In the genomic region with DNA sequence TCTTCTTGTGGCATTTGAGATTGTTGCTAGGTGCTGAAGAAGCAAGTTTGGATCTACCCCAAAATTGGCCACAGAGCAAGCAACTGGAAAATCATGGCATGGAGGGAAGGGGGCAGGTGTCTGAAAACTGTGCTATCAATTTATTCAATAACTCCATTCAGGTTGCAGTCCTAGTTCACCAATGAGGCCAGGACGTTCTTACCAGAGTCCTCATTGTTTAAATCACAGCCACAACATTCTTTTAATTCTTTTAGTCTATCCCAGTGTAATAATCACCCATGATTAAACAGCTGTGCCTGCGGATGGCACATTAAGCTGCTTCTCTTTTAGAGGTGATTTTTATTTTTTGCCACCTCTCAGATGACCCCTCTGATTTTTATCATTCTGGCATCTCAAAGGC, we compare ENCODE assay signal across 13 cellular contexts.
DNase-seq lines count a peak whose midpoint lies in the region; ATAC-seq and TF ChIP-seq lines count a peak whose summit lies in the region.
"Had no signal": no experiment of that assay in that cellular context is flagged by ENCODE, and none has a peak within 500 bp of the region (broad histone marks: within the 10 kb centered on the region; RNA-seq: fewer than 3 reads in every experiment).

No MANE protein-coding gene starts in this region.

- H3K36me3 ChIP-seq in left lung (no peaks in the 10 kb centered on the region), upper lobe of left lung (no peaks in the 10 kb centered on the region), neuronal stem cell (replicated peaks in 1 of 2; ENCODE audit: control insufficient read depth in 2 of 2, insufficient read depth in 2 of 2, low read length in 2 of 2) (no peaks in the 10 kb centered on the region)
- H3K36me3 ChIP-seq: pancreas had no signal

- no peak overlapping the region for H3K23ac ChIP-seq in neuronal stem cell (ENCODE audit: low read depth, low read length, poor library complexity)

- peak overlapping the region; percentile 97 for H3K27ac Mint-ChIP-seq in activated naive CD4-positive, alpha-beta T cell treated with anti-CD3 and anti-CD28 coated beads, Interleukin-2, amount 50 U/mL, for 24 hours
- H3K27ac Mint-ChIP-seq in activated CD8-positive, alpha-beta T cell treated with anti-CD3 and anti-CD28 coated beads, Interleukin-2, amount 10 ng/mL, durations not matched to agents 7 days and 5 days = peak overlapping the region; percentile 95

- CTCF ChIA-PET in activated CD8-positive, alpha-beta T cell treated with anti-CD3 and anti-CD28 coated beads, Interleukin-2, amount 10 ng/mL, durations not matched to agents 7 days and 5 days (lab: Charles Lee) = interaction anchor here (0.7 to 9.7 kb wide), 17 partner anchors 10 to 136 kb away, joined by 3 to 79 read pairs (median 5); no protein-coding TSS in a partner anchor

- H3K27me3 Mint-ChIP-seq in activated naive CD4-positive, alpha-beta T cell treated with anti-CD3 and anti-CD28 coated beads, Interleukin-2, amount 50 U/mL, for 24 hours = no peaks in the 10 kb centered on the region
- no peaks in the 10 kb centered on the region for H3K27me3 Mint-ChIP-seq in activated CD8-positive, alpha-beta T cell treated with anti-CD3 and anti-CD28 coated beads, Interleukin-2, amount 10 ng/mL, durations not matched to agents 7 days and 5 days (ENCODE audit: low read depth)

- TF ChIP-seq CTCF in left lung (IDR thresholded peaks at IDR 0.05) (no peak), upper lobe of left lung (IDR thresholded peaks at IDR 0.05) (no peak)

- H3K4me1 ChIP-seq in left lung (peaks cover 41 to 80% of the 10 kb centered on the region in 2 donors), upper lobe of left lung (peaks cover 55 to 68% (median 65%) of the 10 kb centered on the region in 4 donors), neuronal stem cell (ENCODE audit: control insufficient read depth in 2 of 2, insufficient read depth in 1 of 2, low read depth in 1 of 2, low read length in 2 of 2) (peaks cover 0 to 2% of the 10 kb centered on the region in 2 donors)

- H3K36me3 Mint-ChIP-seq in activated naive CD4-positive, alpha-beta T cell treated with anti-CD3 and anti-CD28 coated beads, Interleukin-2, amount 50 U/mL, for 24 hours = peaks cover 9% of the 10 kb centered on the region
- H3K36me3 Mint-ChIP-seq in activated CD8-positive, alpha-beta T cell treated with anti-CD3 and anti-CD28 coated beads, Interleukin-2, amount 10 ng/mL, durations not matched to agents 7 days and 5 days (ENCODE audit: low read depth) = peaks cover 61% of the 10 kb centered on the region

- no peak overlapping the region for H3K4ac ChIP-seq in neuronal stem cell (ENCODE audit: low read length)

- TF ChIP-seq POLR2A in upper lobe of left lung (IDR thresholded peaks at IDR 0.05) = no peak

- H2BK5ac ChIP-seq in neuronal stem cell (ENCODE audit: low read length) = no peak overlapping the region

- no peak for ATAC-seq in activated CD8-positive, alpha-beta T cell treated with anti-CD3 and anti-CD28 coated beads, Interleukin-2, amount 10 ng/mL, durations not matched to agents 7 days and 5 days
- ATAC-seq in left lung (no peak), upper lobe of left lung (ENCODE audit: low FRiP score in 2 of 2) (no peak)
- ATAC-seq: K562, left ventricle myocardium superior had no signal

- 58 to 63% methylated on average over 2 of the region's 2 CpGs for WGBS in upper lobe of left lung, 2 donors
- WGBS in neuronal stem cell (ENCODE audit: extremely low coverage in 2 of 2, insufficient read length in 2 of 2, insufficient replicate concordance in 1 of 2), 2 donors = no CpG with 5 or more reads among the region's 2 CpGs

- no peak overlapping the region for H3K9ac ChIP-seq in neuronal stem cell (ENCODE audit: low read depth, low read length, poor library complexity)

- no peak overlapping the region for H3K14ac ChIP-seq in neuronal stem cell (ENCODE audit: low read length)

- H2BK120ac ChIP-seq in neuronal stem cell (ENCODE audit: low read depth, low read length) = no peak overlapping the region

- H3K4me3 ChIP-seq in left lung (no peak overlapping the region), upper lobe of left lung (no peak overlapping the region), neuronal stem cell (ENCODE audit: low read length in 2 of 2) (no peak overlapping the region)
- H3K4me3 ChIP-seq: K562, pancreas had no signal

- H4K91ac ChIP-seq in neuronal stem cell (ENCODE audit: low read depth, low read length, poor library complexity) = no peak overlapping the region

- H3K9me3 ChIP-seq in left lung (no peaks in the 10 kb centered on the region), upper lobe of left lung (no peaks in the 10 kb centered on the region), neuronal stem cell (replicated peaks in 1 of 2; ENCODE audit: control insufficient read depth in 2 of 2, insufficient read depth in 1 of 2, low read depth in 1 of 2, low read length in 2 of 2) (no peaks in the 10 kb centered on the region)
- H3K9me3 ChIP-seq: pancreas had no signal

- no peak for TF ChIP-seq EP300 in upper lobe of left lung (IDR thresholded peaks at IDR 0.05)

- no peak overlapping the region for H4K8ac ChIP-seq in neuronal stem cell (ENCODE audit: low read depth, low read length)

- peaks cover 96% of the 10 kb centered on the region for H3K4me1 Mint-ChIP-seq in activated naive CD4-positive, alpha-beta T cell treated with anti-CD3 and anti-CD28 coated beads, Interleukin-2, amount 50 U/mL, for 24 hours
- peaks cover 90% of the 10 kb centered on the region for H3K4me1 Mint-ChIP-seq in activated CD8-positive, alpha-beta T cell treated with anti-CD3 and anti-CD28 coated beads, Interleukin-2, amount 10 ng/mL, durations not matched to agents 7 days and 5 days (ENCODE audit: low read depth)

- no peaks in the 10 kb centered on the region for H3K9me3 Mint-ChIP-seq in activated naive CD4-positive, alpha-beta T cell treated with anti-CD3 and anti-CD28 coated beads, Interleukin-2, amount 50 U/mL, for 24 hours
- no peaks in the 10 kb centered on the region for H3K9me3 Mint-ChIP-seq in activated CD8-positive, alpha-beta T cell treated with anti-CD3 and anti-CD28 coated beads, Interleukin-2, amount 10 ng/mL, durations not matched to agents 7 days and 5 days (ENCODE audit: insufficient read depth)

- no peak overlapping the region for H2BK15ac ChIP-seq in neuronal stem cell (ENCODE audit: low read length)

- H2AFZ ChIP-seq in neuronal stem cell (ENCODE audit: low read length) = no peak overlapping the region

- no peak overlapping the region for H2BK12ac ChIP-seq in neuronal stem cell (ENCODE audit: low read length)

- intact Hi-C loops in left lung (cut with DNase I) = no loop called here

- H3K4me2 ChIP-seq in neuronal stem cell (ENCODE audit: insufficient read depth, low read length, poor library complexity, severe bottlenecking) = no peak overlapping the region

- no peak overlapping the region for H3K18ac ChIP-seq in neuronal stem cell (ENCODE audit: low read length)

- POLR2A ChIA-PET in activated CD8-positive, alpha-beta T cell treated with anti-CD3 and anti-CD28 coated beads, Interleukin-2, amount 10 ng/mL, durations not matched to agents 7 days and 5 days (lab: Charles Lee) = interaction anchor here (1.1 to 7.1 kb wide), 4 partner anchors 10 to 102 kb away, joined by 4 to 66 read pairs (median 7); a partner anchor contains a TSS

- no peak for DNase-seq in activated naive CD4-positive, alpha-beta T cell treated with anti-CD3 and anti-CD28 coated beads, Interleukin-2, amount 50 U/mL, for 16 hours
- DNase-seq in activated CD8-positive, alpha-beta T cell treated with anti-CD3 and anti-CD28 coated beads, Interleukin-2, amount 10 ng/mL, durations not matched to agents 7 days and 5 days = no peak
- DNase-seq in left lung = no peak
- DNase-seq in upper lobe of left lung = no peak
- DNase-seq in COLO829 (ENCODE audit: low spot score) = no peak
- no peak for DNase-seq in SK-N-DZ (ENCODE audit: low spot score)
- no peak for DNase-seq in neuronal stem cell (ENCODE audit: low spot score)
- DNase-seq: left ventricle myocardium superior; NK-92 treated with Interleukin-12 subunit alpha and Interleukin-12 subunit beta, amount 100 ng/mL, for 24 hours; pancreas; stimulated activated CD4-positive, alpha-beta T cell treated with anti-CD3 and anti-CD28 coated beads, Interleukin-15, amount 100 ng/mL, for 24 hours had no signal

- no peaks in the 10 kb centered on the region for H3K27me3 ChIP-seq in left lung
- H3K27me3 ChIP-seq in upper lobe of left lung = no peaks in the 10 kb centered on the region
- no peaks in the 10 kb centered on the region for H3K27me3 ChIP-seq in neuronal stem cell (ENCODE audit: control insufficient read depth in 3 of 3, insufficient read depth in 3 of 3, low read depth in 1 of 3, low read length in 3 of 3)
- H3K27me3 ChIP-seq: pancreas had no signal

- peak overlapping the region; percentile 72 to 76 for H3K27ac ChIP-seq in left lung
- H3K27ac ChIP-seq in upper lobe of left lung = peak overlapping the region; percentile 69 to 88 (median 82)
- H3K27ac ChIP-seq in neuronal stem cell (replicated peaks; ENCODE audit: low read length) = no peak overlapping the region

- H3K4me3 Mint-ChIP-seq in activated naive CD4-positive, alpha-beta T cell treated with anti-CD3 and anti-CD28 coated beads, Interleukin-2, amount 50 U/mL, for 24 hours = peak overlapping the region; percentile 71
- H3K4me3 Mint-ChIP-seq in activated CD8-positive, alpha-beta T cell treated with anti-CD3 and anti-CD28 coated beads, Interleukin-2, amount 10 ng/mL, durations not matched to agents 7 days and 5 days = peak overlapping the region; percentile 44

- H2AK5ac ChIP-seq in neuronal stem cell (ENCODE audit: low read depth, low read length) = no peak overlapping the region

- no peaks in the 10 kb centered on the region for H3K79me1 ChIP-seq in neuronal stem cell (ENCODE audit: low read depth, low read length)
